In the genomic region with DNA sequence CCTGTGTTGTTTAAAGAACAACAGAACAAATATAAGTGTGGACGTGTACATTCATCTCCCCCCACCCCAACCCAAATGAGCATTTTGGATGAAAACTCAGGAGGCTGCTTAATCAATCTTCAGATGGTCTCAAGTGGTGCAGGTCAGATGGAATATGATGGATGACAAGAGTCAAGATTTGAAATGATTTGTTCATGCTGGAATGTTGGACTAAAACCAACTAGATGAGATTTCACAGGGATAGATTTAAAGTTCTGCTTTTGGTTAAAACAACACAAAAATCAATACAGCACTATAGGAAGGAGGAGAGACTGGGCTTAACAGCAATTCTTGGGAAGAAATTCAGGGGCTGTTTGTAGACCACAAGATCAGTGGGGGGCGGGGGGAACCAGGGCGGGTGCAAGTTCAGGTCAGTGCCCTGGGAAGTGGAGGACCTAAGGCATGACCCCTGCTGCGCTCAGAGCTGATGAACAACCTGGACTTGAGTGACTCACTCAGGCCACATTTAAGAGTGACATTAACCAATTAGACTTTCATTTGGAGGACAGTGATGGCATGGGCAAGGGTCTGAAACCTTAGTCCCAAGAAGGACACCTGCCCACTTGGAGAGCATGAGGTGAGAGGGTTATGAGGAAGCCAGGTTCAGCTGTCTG, we compare ENCODE assay signal across 24 cellular contexts. TPM values are rescaled to one million over a fixed set of nuclear protein-coding genes. Genes with fewer than 3 reads are reported as not detected.
DNase-seq lines count a peak whose midpoint lies in the region; ATAC-seq, FAIRE-seq and TF ChIP-seq lines count a peak whose summit lies in the region.
"Had no signal": no experiment of that assay in that cellular context is flagged by ENCODE, and none has a peak within 500 bp of the region (broad histone marks: within the 10 kb centered on the region; RNA-seq: fewer than 3 reads in every experiment).

No MANE protein-coding gene starts in this region.

- no peak overlapping the region for H2AFZ ChIP-seq in HepG2 (ENCODE audit: low read length)

- no peak overlapping the region for H3K4me2 ChIP-seq in HepG2 (ENCODE audit: low read depth, low read length)

- intact Hi-C loops in HepG2 (cut with micrococcal nuclease; ENCODE audit: unreplicated experiment) (no loop called here), right lobe of liver (cut with DNase I) (no loop called here)
- intact Hi-C loops in dendritic cell treated with granulocyte-macrophage colony-stimulating factor and Interleukin-4, amounts not matched to agents 40 ng/mL and 50 ng/mL, for 4 days (cut with micrococcal nuclease): no loop called here

- DNase-seq in HepG2 (ENCODE audit: low spot score): no peak
- no peak for DNase-seq in right lobe of liver
- no peak for DNase-seq in stimulated activated effector memory CD8-positive, alpha-beta T cell treated with anti-CD3 and anti-CD28 coated beads, Interleukin-12 subunit alpha, Interleukin-12 subunit beta, amount 100 ng/mL, for 72 hours (ENCODE audit: low spot score in 2 of 2)
- DNase-seq in activated CD8-positive, alpha-beta memory T cell treated with anti-CD3 and anti-CD28 coated beads, Interleukin-2, amount 50 U/mL, for 4 hours: no peak
- DNase-seq in ACHN: no peak
- DNase-seq: AML-193; Caco-2; CD4-positive, alpha-beta T cell; GDM1; GOT3; H7; HFFc6; IMR-90 had no signal

- no peak overlapping the region for H3K9ac ChIP-seq in HepG2 (ENCODE audit: insufficient read depth, low read depth, low read length)

- H3K27me3 ChIP-seq in HepG2 (ENCODE audit: control insufficient read depth in 1 of 2, insufficient read depth in 2 of 2, low read length in 2 of 2): peaks cover 0 to 4% of the 10 kb centered on the region in 2 experiments; a peak in 1 of 5 replicates
- no peaks in the 10 kb centered on the region for H3K27me3 ChIP-seq in right lobe of liver

- no TSS peak for BruUV-seq in HepG2 (replicated peaks; lab: Mats Ljungman, UMichigan)

- H3K36me3 Mint-ChIP-seq in dendritic cell treated with granulocyte-macrophage colony-stimulating factor and Interleukin-4, amounts not matched to agents 40 ng/mL and 50 ng/mL, for 4 days (ENCODE audit: low read depth): peaks cover 94% of the 10 kb centered on the region
- peaks cover 26% of the 10 kb centered on the region for H3K36me3 Mint-ChIP-seq in stimulated activated effector memory CD8-positive, alpha-beta T cell treated with anti-CD3 and anti-CD28 coated beads, Interleukin-12 subunit alpha, Interleukin-12 subunit beta, amount 100 ng/mL, for 72 hours

- peak overlapping the region; percentile 18 for H3K27ac Mint-ChIP-seq in dendritic cell treated with granulocyte-macrophage colony-stimulating factor and Interleukin-4, amounts not matched to agents 40 ng/mL and 50 ng/mL, for 4 days
- peak overlapping the region; percentile 61 for H3K27ac Mint-ChIP-seq in stimulated activated effector memory CD8-positive, alpha-beta T cell treated with anti-CD3 and anti-CD28 coated beads, Interleukin-12 subunit alpha, Interleukin-12 subunit beta, amount 100 ng/mL, for 72 hours
- H3K27ac Mint-ChIP-seq: CD4-positive, alpha-beta T cell; HFFc6 had no signal

- TF ChIP-seq POLR2A in HepG2 (IDR thresholded peaks at IDR 0.05; ENCODE audit: insufficient read depth in 1 of 2, low read depth in 2 of 2, low read length in 2 of 2) (no peak), right lobe of liver (IDR thresholded peaks at IDR 0.05) (no peak)

- no peak for TF ChIP-seq RAD21 in HepG2 (CRISPR knock-in tag; IDR thresholded peaks at IDR 0.05)

- no peaks in the 10 kb centered on the region for H4K20me1 ChIP-seq in HepG2 (ENCODE audit: insufficient read depth, low read length)

- TF ChIP-seq CTCF in HepG2 (CRISPR knock-in tag; IDR thresholded peaks at IDR 0.05) (no peak), right lobe of liver (IDR thresholded peaks at IDR 0.05) (no peak)

- H3K79me2 ChIP-seq in HepG2 (ENCODE audit: insufficient read depth, low read length): no peaks in the 10 kb centered on the region

- in situ Hi-C loops in HepG2 (cut with HindIII; ENCODE audit: extremely low pct_ligation_motif_present, low pct_unique_long_range_greater_than_20kb) (no loop called here), ACHN (cut with HindIII; ENCODE audit: low pct_ligation_motif_present, low pct_unique_long_range_greater_than_20kb, low sequenced_read_pairs) (no loop called here)

- H3K4me3 ChIP-seq in HepG2 (replicated peaks in 1 of 3; ENCODE audit: insufficient read depth in 1 of 3, low read depth in 2 of 3, low read length in 3 of 3) (no peak overlapping the region), right lobe of liver (no peak overlapping the region)

- H3K4me1 Mint-ChIP-seq in dendritic cell treated with granulocyte-macrophage colony-stimulating factor and Interleukin-4, amounts not matched to agents 40 ng/mL and 50 ng/mL, for 4 days (ENCODE audit: low read depth): peaks cover 59% of the 10 kb centered on the region
- H3K4me1 Mint-ChIP-seq in stimulated activated effector memory CD8-positive, alpha-beta T cell treated with anti-CD3 and anti-CD28 coated beads, Interleukin-12 subunit alpha, Interleukin-12 subunit beta, amount 100 ng/mL, for 72 hours: peaks cover 11% of the 10 kb centered on the region

- ATAC-seq in HepG2: no peak
- ATAC-seq in right lobe of liver: no peak
- no peak for ATAC-seq in stimulated activated effector memory CD8-positive, alpha-beta T cell treated with anti-CD3 and anti-CD28 coated beads, Interleukin-12 subunit alpha, Interleukin-12 subunit beta, amount 100 ng/mL, for 72 hours
- ATAC-seq: HCT116 had no signal

- H3K27ac ChIP-seq in HepG2 (ENCODE audit: extremely low read length, insufficient read depth, low read length) (no peak overlapping the region), right lobe of liver (no peak overlapping the region)
- H3K27ac ChIP-seq: C4-2B, HL-60 had no signal

- POLR2A ChIA-PET in HepG2 (lab: Yijun Ruan, JAX): no interaction called here

- TF ChIP-seq EP300 in HepG2 (IDR thresholded peaks at IDR 0.05; ENCODE audit: low read depth in 2 of 2, low read length in 2 of 2) (no peak), HepG2 (CRISPR knock-in tag; IDR thresholded peaks at IDR 0.05; ENCODE audit: borderline replicate concordance) (no peak)

- H3K4me3 Mint-ChIP-seq in dendritic cell treated with granulocyte-macrophage colony-stimulating factor and Interleukin-4, amounts not matched to agents 40 ng/mL and 50 ng/mL, for 4 days: no peak overlapping the region
- H3K4me3 Mint-ChIP-seq in stimulated activated effector memory CD8-positive, alpha-beta T cell treated with anti-CD3 and anti-CD28 coated beads, Interleukin-12 subunit alpha, Interleukin-12 subunit beta, amount 100 ng/mL, for 72 hours: no peak overlapping the region
- H3K4me3 Mint-ChIP-seq: CD4-positive, alpha-beta T cell; HFFc6 had no signal

- H3K4me1 ChIP-seq in HepG2 (ENCODE audit: insufficient read depth, low read length) (0 out of 2 replicates have a peak, but pooled peaks cover 10% of the 10 kb centered on the region), right lobe of liver (no peaks in the 10 kb centered on the region)
- H3K4me1 ChIP-seq: Caco-2 had no signal

- H3K9me3 Mint-ChIP-seq in dendritic cell treated with granulocyte-macrophage colony-stimulating factor and Interleukin-4, amounts not matched to agents 40 ng/mL and 50 ng/mL, for 4 days: no peaks in the 10 kb centered on the region
- no peaks in the 10 kb centered on the region for H3K9me3 Mint-ChIP-seq in stimulated activated effector memory CD8-positive, alpha-beta T cell treated with anti-CD3 and anti-CD28 coated beads, Interleukin-12 subunit alpha, Interleukin-12 subunit beta, amount 100 ng/mL, for 72 hours
- H3K9me3 Mint-ChIP-seq: CD4-positive, alpha-beta T cell; HFFc6 had no signal

- no peaks in the 10 kb centered on the region for H3K27me3 Mint-ChIP-seq in dendritic cell treated with granulocyte-macrophage colony-stimulating factor and Interleukin-4, amounts not matched to agents 40 ng/mL and 50 ng/mL, for 4 days
- H3K27me3 Mint-ChIP-seq: CD4-positive, alpha-beta T cell had no signal

- CTCF ChIA-PET in HepG2 (lab: Yijun Ruan, JAX; ENCODE audit: low intra/inter-chr PET ratio, low total read pairs): no interaction called here

- H3K36me3 ChIP-seq in HepG2 (replicated peaks in 1 of 2; ENCODE audit: control insufficient read depth in 1 of 2, insufficient read depth in 2 of 2, low read length in 2 of 2) (no peaks in the 10 kb centered on the region), right lobe of liver (no peaks in the 10 kb centered on the region)

- no peak for FAIRE-seq in HepG2 (lab: Jason Lieb, UNC)
- FAIRE-seq: D721Med, GM12892, GM18507 had no signal

- WGBS in HepG2 (ENCODE audit: low lambda C conversion rate): 14% methylated on average over 4 of the region's 4 CpGs
- WGBS in right lobe of liver (ENCODE audit: insufficient coverage, low coverage, low lambda C conversion rate, missing lambda C conversion rate): 71% methylated on average over 3 of the region's 4 CpGs

- H3K9me3 ChIP-seq in HepG2 (ENCODE audit: low read length) (no peaks in the 10 kb centered on the region), right lobe of liver (no peaks in the 10 kb centered on the region)
- H3K9me3 ChIP-seq: Caco-2 had no signal

RNA-seq across cellular contexts. Expression of a gene that starts 15.1 kb away (rescaled TPM):
- 0.32 and 0.77 TPM in 2 replicates for total RNA-seq in HepG2 (2016; rRNA removed; fragmentation: Illumina TruSeq; extraction: Trizol)
- total RNA-seq in HepG2 (2016; cell fraction: cytosol; rRNA removed; fragmentation: Illumina TruSeq; extraction: Trizol; ENCODE audit: low read depth): 0.09 and 0.20 TPM in 2 replicates
- 0.56 and 0.83 TPM in 2 replicates for total RNA-seq in HepG2 (2016; cell fraction: insoluble cytoplasmic fraction; rRNA removed; fragmentation: Illumina TruSeq; extraction: Trizol)
- total RNA-seq in HepG2 (2016; cell fraction: membrane; rRNA removed; fragmentation: Illumina TruSeq; extraction: Trizol): 0.56 and 0.76 TPM in 2 replicates
- 0.72 and 1.6 TPM in 2 replicates for total RNA-seq in HepG2 (2016; cell fraction: nucleus; rRNA removed; fragmentation: Illumina TruSeq; extraction: Trizol)
- polyA plus RNA-seq in HepG2 (2011; rRNA removed): 0.96 and 1.6 TPM in 2 replicates
- 0.88 and 1.1 TPM in 2 replicates for polyA plus RNA-seq in HepG2 (2011; cell fraction: cytosol; rRNA removed)
- polyA plus RNA-seq in HepG2 (2011; cell fraction: nucleus; rRNA removed): 1.7 and 2.0 TPM in 2 replicates
- polyA plus RNA-seq in HepG2 (2012): 0.34 and 1.0 TPM in 2 replicates
- polyA plus RNA-seq in HepG2 (2016; cell fraction: cytosol; fragmentation: Illumina TruSeq; extraction: Trizol; ENCODE audit: low read depth): 0.05 and 0.17 TPM in 2 replicates
- 0.27 and 0.61 TPM in 2 replicates for polyA plus RNA-seq in HepG2 (2016; cell fraction: insoluble cytoplasmic fraction; fragmentation: Illumina TruSeq; extraction: Trizol; ENCODE audit: low read depth)
- 0.23 and 0.50 TPM in 2 replicates for polyA plus RNA-seq in HepG2 (2016; cell fraction: membrane; fragmentation: Illumina TruSeq; extraction: Trizol; ENCODE audit: low read depth)
- 1.9 and 2.0 TPM in 2 replicates for polyA plus RNA-seq in HepG2 (2016; cell fraction: nucleus; fragmentation: Illumina TruSeq; extraction: Trizol; ENCODE audit: insufficient read depth, low read depth)
- 3.4 and 3.8 TPM in 2 replicates for polyA minus RNA-seq in HepG2 (2011; rRNA and poly(A)+ RNA removed; ENCODE audit: low replicate concordance)
- 0.18 and 0.89 TPM in 2 replicates for polyA minus RNA-seq in HepG2 (2011; cell fraction: cytosol; rRNA and poly(A)+ RNA removed)
- 0.52 and 1.1 TPM in 2 replicates for polyA minus RNA-seq in HepG2 (2011; cell fraction: nucleus; rRNA and poly(A)+ RNA removed)
- 1 to 10 TPM in 3 of 6 experiments, under 1 TPM in 3; 0.60 to 1.8 (median 1.3) TPM for total RNA-seq in right lobe of liver

RNA-seq across cellular contexts. Expression of a gene that starts 25.0 kb away (rescaled TPM):
- total RNA-seq in HepG2 (2016; rRNA removed; fragmentation: Illumina TruSeq; extraction: Trizol): 2,370 and 2,621 TPM in 2 replicates
- 2,846 and 3,171 TPM in 2 replicates for total RNA-seq in HepG2 (2016; cell fraction: cytosol; rRNA removed; fragmentation: Illumina TruSeq; extraction: Trizol; ENCODE audit: low read depth)
- total RNA-seq in HepG2 (2016; cell fraction: insoluble cytoplasmic fraction; rRNA removed; fragmentation: Illumina TruSeq; extraction: Trizol): 2,344 and 2,494 TPM in 2 replicates
- 4,564 and 4,636 TPM in 2 replicates for total RNA-seq in HepG2 (2016; cell fraction: membrane; rRNA removed; fragmentation: Illumina TruSeq; extraction: Trizol)
- 746 and 817 TPM in 2 replicates for total RNA-seq in HepG2 (2016; cell fraction: nucleus; rRNA removed; fragmentation: Illumina TruSeq; extraction: Trizol)
- 2,077 and 2,372 TPM in 2 replicates for polyA plus RNA-seq in HepG2 (2011; rRNA removed)
- polyA plus RNA-seq in HepG2 (2011; cell fraction: cytosol; rRNA removed): 407 and 1,119 TPM in 2 replicates
- polyA plus RNA-seq in HepG2 (2011; cell fraction: nucleus; rRNA removed): 463 and 488 TPM in 2 replicates
- polyA plus RNA-seq in HepG2 (2012): 4,774 and 5,492 TPM in 2 replicates
- 3,783 and 3,983 TPM in 2 replicates for polyA plus RNA-seq in HepG2 (2016; cell fraction: cytosol; fragmentation: Illumina TruSeq; extraction: Trizol; ENCODE audit: low read depth)
- polyA plus RNA-seq in HepG2 (2016; cell fraction: insoluble cytoplasmic fraction; fragmentation: Illumina TruSeq; extraction: Trizol; ENCODE audit: low read depth): 2,521 and 2,667 TPM in 2 replicates
- 4,834 and 4,888 TPM in 2 replicates for polyA plus RNA-seq in HepG2 (2016; cell fraction: membrane; fragmentation: Illumina TruSeq; extraction: Trizol; ENCODE audit: low read depth)
- polyA plus RNA-seq in HepG2 (2016; cell fraction: nucleus; fragmentation: Illumina TruSeq; extraction: Trizol; ENCODE audit: insufficient read depth, low read depth): 1,405 and 1,472 TPM in 2 replicates
- 264 and 339 TPM in 2 replicates for polyA minus RNA-seq in HepG2 (2011; rRNA and poly(A)+ RNA removed; ENCODE audit: low replicate concordance)
- 484 and 523 TPM in 2 replicates for polyA minus RNA-seq in HepG2 (2011; cell fraction: cytosol; rRNA and poly(A)+ RNA removed)
- 268 and 368 TPM in 2 replicates for polyA minus RNA-seq in HepG2 (2011; cell fraction: nucleus; rRNA and poly(A)+ RNA removed)
- 100 to 1,000 TPM; 161 to 313 (median 282) TPM for total RNA-seq in right lobe of liver

RNA-seq across cellular contexts. Expression of a gene that starts 45.6 kb away (rescaled TPM):
- total RNA-seq in HepG2 (2016; rRNA removed; fragmentation: Illumina TruSeq; extraction: Trizol) (not detected in 2 replicates), right lobe of liver (not detected)
- not detected in 2 replicates for total RNA-seq in HepG2 (2016; cell fraction: cytosol; rRNA removed; fragmentation: Illumina TruSeq; extraction: Trizol; ENCODE audit: low read depth)
- total RNA-seq in HepG2 (2016; cell fraction: insoluble cytoplasmic fraction; rRNA removed; fragmentation: Illumina TruSeq; extraction: Trizol): not detected in 2 replicates
- total RNA-seq in HepG2 (2016; cell fraction: membrane; rRNA removed; fragmentation: Illumina TruSeq; extraction: Trizol): not detected in 2 replicates
- not detected in 2 replicates for total RNA-seq in HepG2 (2016; cell fraction: nucleus; rRNA removed; fragmentation: Illumina TruSeq; extraction: Trizol)
- polyA plus RNA-seq in HepG2 (2011; rRNA removed): not detected in 2 replicates
- not detected in 2 replicates for polyA plus RNA-seq in HepG2 (2011; cell fraction: cytosol; rRNA removed)
- not detected in 2 replicates for polyA plus RNA-seq in HepG2 (2011; cell fraction: nucleus; rRNA removed)
- polyA plus RNA-seq in HepG2 (2012): not detected in 2 replicates
- polyA plus RNA-seq in HepG2 (2016; cell fraction: cytosol; fragmentation: Illumina TruSeq; extraction: Trizol; ENCODE audit: low read depth): not detected in 2 replicates
- polyA plus RNA-seq in HepG2 (2016; cell fraction: insoluble cytoplasmic fraction; fragmentation: Illumina TruSeq; extraction: Trizol; ENCODE audit: low read depth): not detected in 2 replicates
- polyA plus RNA-seq in HepG2 (2016; cell fraction: membrane; fragmentation: Illumina TruSeq; extraction: Trizol; ENCODE audit: low read depth): not detected in 2 replicates
- not detected in 2 replicates for polyA plus RNA-seq in HepG2 (2016; cell fraction: nucleus; fragmentation: Illumina TruSeq; extraction: Trizol; ENCODE audit: insufficient read depth, low read depth)
- polyA minus RNA-seq in HepG2 (2011; rRNA and poly(A)+ RNA removed; ENCODE audit: low replicate concordance): not detected in 2 replicates
- not detected in 2 replicates for polyA minus RNA-seq in HepG2 (2011; cell fraction: cytosol; rRNA and poly(A)+ RNA removed)
- polyA minus RNA-seq in HepG2 (2011; cell fraction: nucleus; rRNA and poly(A)+ RNA removed): not detected in 2 replicates
- total RNA-seq: A172, Caco-2, Daoy, H7, HFFc6, HT1080, IMR-90 had no signal
- polyA plus RNA-seq: BJ, IMR-90 had no signal
